ENCODE assay signal across 9 cellular contexts in genomic region chr12:116693259-116694227, GRCh38. TPM values are rescaled to one million over a fixed set of nuclear protein-coding genes. Genes with fewer than 3 reads are reported as not detected.
DNase-seq lines count a peak whose midpoint lies in the region; ATAC-seq and TF ChIP-seq lines count a peak whose summit lies in the region.
"Had no signal": no experiment of that assay in that cellular context is flagged by ENCODE, and none has a peak within 500 bp of the region (broad histone marks: within the 10 kb centered on the region; RNA-seq: fewer than 3 reads in every experiment).

No MANE protein-coding gene starts in this region.

- H3K27ac ChIP-seq in SK-N-SH (ENCODE audit: low read depth in 2 of 2, low read length in 1 of 2) (no peak overlapping the region), hepatocyte (no peak overlapping the region), stomach (no peak overlapping the region)

- H3K9me2 ChIP-seq in SK-N-SH (no peaks in the 10 kb centered on the region), hepatocyte (replicated peaks; ENCODE audit: insufficient read depth) (no peaks in the 10 kb centered on the region)

- H4K20me1 ChIP-seq in SK-N-SH (ENCODE audit: insufficient read depth) (no peaks in the 10 kb centered on the region), hepatocyte (ENCODE audit: insufficient read depth, poor library complexity, severe bottlenecking) (no peaks in the 10 kb centered on the region)

- TF ChIP-seq CTCF in SK-N-SH (IDR thresholded peaks at IDR 0.05) (no peak), hepatocyte (IDR thresholded peaks at IDR 0.05; ENCODE audit: poor library complexity) (no peak), stomach (IDR thresholded peaks at IDR 0.05) (no peak)

- WGBS in SK-N-SH (ENCODE audit: low lambda C conversion rate): 41% methylated on average over 34 of the region's 34 CpGs
- WGBS in hepatocyte (ENCODE audit: low lambda C conversion rate, missing lambda C conversion rate): 41% methylated on average over 33 of the region's 34 CpGs
- WGBS in stomach, 5 donors: 20 to 25% (median 23%) methylated on average over 32 to 34 of the region's 34 CpGs

- CTCF ChIA-PET in SK-N-SH (lab: Yijun Ruan, JAX): interaction anchor here (0.6 to 7.6 kb wide), 6 partner anchors 8 to 553 kb away, joined by 3 to 48 read pairs (median 6); no protein-coding TSS in a partner anchor

- peak overlapping the region; percentile 29 to 30 for H3K4me3 ChIP-seq in SK-N-SH (ENCODE audit: low read depth in 2 of 2, low read length in 1 of 2)
- no peak overlapping the region for H3K4me3 ChIP-seq in hepatocyte
- peak overlapping the region; percentile 20 to 37 (median 27) for H3K4me3 ChIP-seq in stomach

- H2AFZ ChIP-seq in SK-N-SH (ENCODE audit: low read depth) (peak overlapping the region; percentile 63; the same call in 1 of the 2 replicates), hepatocyte (no peak overlapping the region)

- H3K4me2 ChIP-seq in SK-N-SH (peak overlapping the region; percentile 56), hepatocyte (peak overlapping the region; percentile 72)

- no peak overlapping the region for H3K9ac ChIP-seq in SK-N-SH

- no peaks in the 10 kb centered on the region for H3F3A ChIP-seq in SK-N-SH (replicated peaks; ENCODE audit: insufficient read depth)

- TF ChIP-seq RAD21 in SK-N-SH (IDR thresholded peaks at IDR 0.05; ENCODE audit: low read length): no peak

- H3K4me1 ChIP-seq in SK-N-SH (ENCODE audit: control insufficient read depth in 1 of 2, insufficient read depth in 2 of 2, low read depth in 1 of 2, low read length in 1 of 2) (peaks cover 0 to 28% of the 10 kb centered on the region in 2 experiments; a peak in 3 of 4 replicates), hepatocyte (ENCODE audit: insufficient read depth) (peaks cover 17% of the 10 kb centered on the region), stomach (peaks cover 13 to 26% (median 25%) of the 10 kb centered on the region in 4 donors)

- no peak for TF ChIP-seq POLR2A in stomach (IDR thresholded peaks at IDR 0.05)

- no peaks in the 10 kb centered on the region for H3K79me2 ChIP-seq in SK-N-SH (ENCODE audit: insufficient read depth)
- H3K79me2 ChIP-seq in hepatocyte: no peaks in the 10 kb centered on the region

- intact Hi-C loops in stomach (cut with DNase I; ENCODE audit: low total_unique reads): no loop called here

- POLR2A ChIA-PET in SK-N-SH (lab: Yijun Ruan, JAX): interaction anchor here (0.5 kb wide), 1 partner anchor 47 kb away, joined by 3 read pairs; no protein-coding TSS in a partner anchor

- no peaks in the 10 kb centered on the region for H3K36me3 ChIP-seq in SK-N-SH (replicated peaks in 1 of 2; ENCODE audit: control insufficient read depth in 1 of 2, insufficient read depth in 2 of 2, low read length in 1 of 2)
- no peaks in the 10 kb centered on the region for H3K36me3 ChIP-seq in hepatocyte (replicated peaks; ENCODE audit: insufficient read depth, low read depth)
- no peaks in the 10 kb centered on the region for H3K36me3 ChIP-seq in stomach

- H3K27me3 ChIP-seq in SK-N-SH (ENCODE audit: insufficient read depth) (peaks cover 6% of the 10 kb centered on the region; the same call in 1 of the 2 replicates), hepatocyte (peaks cover 12% of the 10 kb centered on the region), stomach (peaks cover 0 to 45% (median 17%) of the 10 kb centered on the region in 3 donors)

- no peak for TF ChIP-seq EP300 in SK-N-SH (IDR thresholded peaks at IDR 0.05; ENCODE audit: borderline replicate concordance in 1 of 2, low read depth in 1 of 2, low read length in 1 of 2)
- no peak for TF ChIP-seq EP300 in stomach (IDR thresholded peaks at IDR 0.05)

- H3K9me3 ChIP-seq in SK-N-SH (no peaks in the 10 kb centered on the region), hepatocyte (ENCODE audit: low read depth) (no peaks in the 10 kb centered on the region), stomach (no peaks in the 10 kb centered on the region)

- DNase-seq in NCI-H1105 treated with DMSO at 0.1 percent for 48 hours (lab: John Stamatoyannopoulos, UW) (peak; percentile 97), SK-N-SH (peak; percentile 28), hepatocyte (ENCODE audit: low spot score) (peak; percentile 27), stomach (peak; percentile 35), A172 (ENCODE audit: low spot score) (no peak)
- DNase-seq in activated naive CD4-positive, alpha-beta T cell (lab: John Stamatoyannopoulos, UW): no peak
- no peak for DNase-seq in activated CD8-positive, alpha-beta memory T cell treated with anti-CD3 and anti-CD28 coated beads for 24 hours
- DNase-seq: activated T-cell treated with anti-CD3 and anti-CD28 coated beads, Interleukin-2, amount 50 U/mL, for 48 hours had no signal

- no peak for ATAC-seq in HG03520 (IDR thresholded peaks at IDR 0.05; ENCODE audit: unreplicated experiment)

TF ChIP-seq in SK-N-SH, 30 proteins besides CTCF, POLR2A, EP300 and RAD21 (continues in another document):
- no peak for TF ChIP-seq POLR2AphosphoS5 (IDR thresholded peaks at IDR 0.05; ENCODE audit: low read depth, low read length)
- TF ChIP-seq GABPA (IDR thresholded peaks at IDR 0.05; ENCODE audit: low read depth): no peak
- TF ChIP-seq NRF1 (IDR thresholded peaks at IDR 0.05; ENCODE audit: low read depth, low read length): no peak
- TF ChIP-seq MAX (IDR thresholded peaks at IDR 0.05; ENCODE audit: low read depth): no peak
- no peak for TF ChIP-seq TAF1 (IDR thresholded peaks at IDR 0.05; ENCODE audit: borderline replicate concordance, low read depth, low read length)
- TF ChIP-seq MXI1 (IDR thresholded peaks at IDR 0.05; ENCODE audit: low read depth, low read length): peak; percentile 18; the same call in 1 of the 2 replicates
- 0 out of 2 replicates have a peak, but pooled peaks have one; percentile 13 for TF ChIP-seq NFIC (IDR thresholded peaks at IDR 0.05; ENCODE audit: borderline replicate concordance)
- TF ChIP-seq RCOR1 (IDR thresholded peaks at IDR 0.05; ENCODE audit: low read length): no peak
- TF ChIP-seq SMC3 (IDR thresholded peaks at IDR 0.05; ENCODE audit: low read depth, low read length): no peak
- no peak for TF ChIP-seq RXRA (IDR thresholded peaks at IDR 0.05; ENCODE audit: borderline replicate concordance, low read depth)
- no peak for TF ChIP-seq YY1 (IDR thresholded peaks at IDR 0.05; ENCODE audit: low read depth)
- TF ChIP-seq SIN3A (IDR thresholded peaks at IDR 0.05; ENCODE audit: borderline replicate concordance, low read depth, low read length): no peak
- TF ChIP-seq CHD2 (IDR thresholded peaks at IDR 0.05; ENCODE audit: low read length, partially characterized antibody): no peak
- no peak for TF ChIP-seq IRF3 (IDR thresholded peaks at IDR 0.05; ENCODE audit: low read depth, low read length)

RNA-seq across cellular contexts. Expression of gene SPRING1, which starts 44.3 kb away (rescaled TPM):
- 10.9 and 12.2 TPM in 2 replicates for polyA plus RNA-seq in SK-N-SH (2012; rRNA removed)
- 9.4 and 10.3 TPM in 2 replicates for polyA plus RNA-seq in SK-N-SH (2012; cell fraction: cytosol; rRNA removed)
- polyA plus RNA-seq in SK-N-SH (2012; cell fraction: nucleus; rRNA removed): 5.4 and 5.8 TPM in 2 replicates
- 94.5 and 95.2 TPM in 2 replicates for total RNA-seq in hepatocyte
- 36.0 and 42.2 TPM in 2 replicates for polyA plus RNA-seq in hepatocyte
- 100 to 1,000 TPM in 1 of 5 donors, 10 to 100 TPM in 3, 1 to 10 TPM in 1; 1.2 to 124 (median 71.9) TPM for total RNA-seq in stomach
- 10 to 100 TPM; 11.6 to 27.0 (median 19.9) TPM for polyA plus RNA-seq in stomach
- 38.7 and 47.4 TPM in 2 replicates for total RNA-seq in A172 (2014; rRNA removed; shearing (Covaris generic))

RNA-seq across cellular contexts. Expression of gene RNFT2, which starts 44.6 kb away (rescaled TPM):
- polyA plus RNA-seq in SK-N-SH (2012; rRNA removed): 3.8 and 4.4 TPM in 2 replicates
- polyA plus RNA-seq in SK-N-SH (2012; cell fraction: cytosol; rRNA removed): 3.1 and 3.4 TPM in 2 replicates
- polyA plus RNA-seq in SK-N-SH (2012; cell fraction: nucleus; rRNA removed): 6.6 and 9.1 TPM in 2 replicates
- total RNA-seq in hepatocyte: 2.6 and 2.9 TPM in 2 replicates
- 1.5 and 2.8 TPM in 2 replicates for polyA plus RNA-seq in hepatocyte
- total RNA-seq in stomach: 10 to 100 TPM in 1 of 5 donors, 1 to 10 TPM in 2, under 1 TPM in 1, not detected in 1; 0.43 to 12.7 (median 3.4) TPM
- 1 to 10 TPM in 1 of 3 donors, under 1 TPM in 1, not detected in 1; 0.44 to 1.0 TPM for polyA plus RNA-seq in stomach
- 10.9 and 23.0 TPM in 2 replicates for total RNA-seq in A172 (2014; rRNA removed; shearing (Covaris generic))

Comparison
In these comparisons a context has a peak if more than half of its experiments do, and no peak if none do; other contexts are left out.
1. DNase-seq: peak in NCI-H1105 treated with DMSO at 0.1 percent for 48 hours (single experiment), SK-N-SH (single experiment), hepatocyte (single experiment) and stomach (single experiment); none in activated naive CD4-positive, alpha-beta T cell (0 of 4), A172 (single experiment) and activated CD8-positive, alpha-beta memory T cell treated with anti-CD3 and anti-CD28 coated beads for 24 hours (single experiment).